ENCODE assay signal across 18 cellular contexts in genomic region chr5:9388941-9389674, GRCh38.
"Had no signal": no experiment of that assay in that cellular context is flagged by ENCODE, and none has a peak within 500 bp of the region (broad histone marks: within the 10 kb centered on the region; RNA-seq: fewer than 3 reads in every experiment).

No MANE protein-coding gene starts in this region.

- H3K27me3 ChIP-seq: esophagus squamous epithelium, left lung had no signal

- H2AFZ ChIP-seq: parathyroid adenoma had no signal

- H3K4me3 ChIP-seq: esophagus squamous epithelium, left lung, smooth muscle cell, thoracic aorta had no signal

- ATAC-seq: activated naive CD4-positive, alpha-beta T cell treated with anti-CD3 and anti-CD28 coated beads, Interleukin-2, amount 50 U/mL, for 72 hours; activated T-cell treated with anti-CD3 and anti-CD28 coated beads, Interleukin-2, amount 50 U/mL, for 72 hours; effector memory CD8-positive, alpha-beta T cell; left lung; natural killer cell; sciatic nerve; stimulated activated naive B cell treated with anti-CD40 and anti-IgM and Interleukin-4, amounts not matched to agents 10 μg/mL and 1 μg/mL and 100 μg/mL, for 72 hours had no signal

- H3K36me3 Mint-ChIP-seq: activated naive CD4-positive, alpha-beta T cell treated with anti-CD3 and anti-CD28 coated beads, Interleukin-2, amount 50 U/mL, for 72 hours; natural killer cell; stimulated activated naive B cell treated with anti-CD40 and anti-IgM and Interleukin-4, amounts not matched to agents 10 μg/mL and 1 μg/mL and 100 μg/mL, for 72 hours had no signal

- H3K27ac Mint-ChIP-seq: activated naive CD4-positive, alpha-beta T cell treated with anti-CD3 and anti-CD28 coated beads, Interleukin-2, amount 50 U/mL, for 72 hours; activated T-cell treated with anti-CD3 and anti-CD28 coated beads, Interleukin-2, amount 50 U/mL, for 72 hours; effector memory CD8-positive, alpha-beta T cell; natural killer cell; stimulated activated naive B cell treated with anti-CD40 and anti-IgM and Interleukin-4, amounts not matched to agents 10 μg/mL and 1 μg/mL and 100 μg/mL, for 72 hours had no signal

- H3K27me3 Mint-ChIP-seq: effector memory CD8-positive, alpha-beta T cell; stimulated activated naive B cell treated with anti-CD40 and anti-IgM and Interleukin-4, amounts not matched to agents 10 μg/mL and 1 μg/mL and 100 μg/mL, for 72 hours had no signal

- H3K4me1 Mint-ChIP-seq: natural killer cell; stimulated activated naive B cell treated with anti-CD40 and anti-IgM and Interleukin-4, amounts not matched to agents 10 μg/mL and 1 μg/mL and 100 μg/mL, for 72 hours had no signal

- H3K4me1 ChIP-seq: left lung, parathyroid adenoma had no signal

- H3K27ac ChIP-seq: esophagus squamous epithelium, left lung, parathyroid adenoma, thoracic aorta had no signal

- H3K36me3 ChIP-seq: esophagus squamous epithelium, left lung, thoracic aorta had no signal

- DNase-seq: activated CD4-positive, alpha-beta T cell treated with anti-CD3 and anti-CD28 coated beads, Interleukin-2, amount 50 U/mL, for 4 hours; activated gamma-delta T cell; activated T-cell treated with anti-CD3 and anti-CD28 coated beads, Interleukin-2, amount 50 U/mL, for 72 hours; amygdala; effector memory CD8-positive, alpha-beta T cell; esophagus squamous epithelium; hippocampal formation; islet precursor cell; natural killer cell; stimulated activated CD4-positive, alpha-beta T cell treated with anti-CD3 and anti-CD28 coated beads, Interleukin-4, amount 100 ng/mL, for 24 hours; stimulated activated naive B cell treated with anti-CD40 and anti-IgM and Interleukin-4, amounts not matched to agents 10 μg/mL and 1 μg/mL and 100 μg/mL, for 72 hours; T-helper 2 cell had no signal

- H3K4me2 ChIP-seq: smooth muscle cell had no signal

- H3K79me2 ChIP-seq: parathyroid adenoma had no signal

- H3K4me3 Mint-ChIP-seq: activated T-cell treated with anti-CD3 and anti-CD28 coated beads, Interleukin-2, amount 50 U/mL, for 72 hours; effector memory CD8-positive, alpha-beta T cell; natural killer cell; stimulated activated naive B cell treated with anti-CD40 and anti-IgM and Interleukin-4, amounts not matched to agents 10 μg/mL and 1 μg/mL and 100 μg/mL, for 72 hours had no signal

- H3K9me3 ChIP-seq: esophagus squamous epithelium, left lung, thoracic aorta had no signal
